11 cellular contexts compared by ENCODE assay signal in the genomic region with DNA sequence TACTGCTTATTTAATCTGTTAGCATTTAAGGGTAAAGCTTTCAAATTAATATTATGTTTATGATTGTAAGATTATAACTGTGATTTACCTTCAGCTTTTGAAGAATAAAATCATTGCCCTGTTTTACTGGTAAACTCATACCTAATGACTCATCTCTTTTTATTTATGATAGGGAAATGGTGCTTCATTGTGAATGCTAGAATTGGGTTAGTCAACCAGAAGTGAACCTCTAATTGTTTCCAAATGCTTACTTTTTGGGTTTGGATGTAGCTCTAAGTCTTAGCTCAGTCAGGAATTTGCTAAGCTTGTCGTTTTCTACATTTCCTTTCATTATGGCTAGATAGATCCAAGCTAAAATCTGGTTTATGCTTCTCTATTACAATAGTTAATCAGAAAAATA. TPM values are rescaled to one million over a fixed set of nuclear protein-coding genes. Genes with fewer than 3 reads are reported as not detected.
DNase-seq lines count a peak whose midpoint lies in the region; ATAC-seq, FAIRE-seq and TF ChIP-seq lines count a peak whose summit lies in the region.
"Had no signal": no experiment of that assay in that cellular context is flagged by ENCODE, and none has a peak within 500 bp of the region (broad histone marks: within the 10 kb centered on the region; RNA-seq: fewer than 3 reads in every experiment).

No MANE protein-coding gene starts in this region.

- no peak overlapping the region for H2BK15ac ChIP-seq in IMR-90 (ENCODE audit: low read depth, low read length)

- TF ChIP-seq POLR2A in IMR-90 (IDR thresholded peaks at IDR 0.05; ENCODE audit: low read depth, low read length): no peak

- intact Hi-C loops in IMR-90 (cut with micrococcal nuclease): no loop called here
- intact Hi-C loops in activated CD4-positive, alpha-beta T cell treated with anti-CD3 and anti-CD28 coated beads, Interleukin-2, amount 10 ng/mL, durations not matched to agents 24 days and 14 days (cut with micrococcal nuclease): no loop called here

- peak; percentile 38 for FAIRE-seq in colon (lab: Jason Lieb, UNC)

- H3K79me2 ChIP-seq in neural progenitor cell (ENCODE audit: low read depth): peaks cover 3% of the 10 kb centered on the region

- no peaks in the 10 kb centered on the region for H3K9me3 ChIP-seq in IMR-90 (ENCODE audit: control insufficient read depth, insufficient read depth, low read length)
- H3K9me3 ChIP-seq in neural progenitor cell (ENCODE audit: low read depth): no peaks in the 10 kb centered on the region

- H3K9me1 ChIP-seq in IMR-90 (ENCODE audit: insufficient read depth, low read length): peaks cover 8% of the 10 kb centered on the region

- H3K36me3 Mint-ChIP-seq in neural progenitor cell: peaks cover 20% of the 10 kb centered on the region
- peaks cover 62% of the 10 kb centered on the region for H3K36me3 Mint-ChIP-seq in activated CD4-positive, alpha-beta T cell treated with anti-CD3 and anti-CD28 coated beads, Interleukin-2, amount 10 ng/mL, durations not matched to agents 24 days and 14 days (ENCODE audit: low read depth)

- no peak overlapping the region for H2BK120ac ChIP-seq in IMR-90 (ENCODE audit: low read depth, low read length)

- TF ChIP-seq RAD21 in IMR-90 (IDR thresholded peaks at IDR 0.05; ENCODE audit: low read length): no peak

- H3K23ac ChIP-seq in IMR-90 (ENCODE audit: low read depth, low read length): no peak overlapping the region

- in situ Hi-C loops in IMR-90 (cut with MboI; ENCODE audit: low sequenced_read_pairs): no loop called here

- ATAC-seq in IMR-90 (ENCODE audit: low read depth) (peak; percentile 76), HG02884 (IDR thresholded peaks at IDR 0.05; ENCODE audit: unreplicated experiment) (no peak)
- ATAC-seq: left colon had no signal

- no peak overlapping the region for H3K18ac ChIP-seq in IMR-90 (ENCODE audit: low read depth, low read length)

- H4K8ac ChIP-seq in IMR-90 (ENCODE audit: low read depth in 2 of 2, low read length in 2 of 2): no peak overlapping the region

- H3K36me3 ChIP-seq in IMR-90 (ENCODE audit: control insufficient read depth, insufficient read depth, low read length): 0 out of 2 replicates have a peak, but pooled peaks cover 1% of the 10 kb centered on the region
- H3K36me3 ChIP-seq in neural progenitor cell: peaks cover 2% of the 10 kb centered on the region

- dilution Hi-C loops in IMR-90 (cut with HindIII; ENCODE audit: low sequenced_read_pairs, unreplicated experiment): no loop called here

- H3K4me1 Mint-ChIP-seq in neural progenitor cell: peaks cover 30% of the 10 kb centered on the region
- H3K4me1 Mint-ChIP-seq in activated CD4-positive, alpha-beta T cell treated with anti-CD3 and anti-CD28 coated beads, Interleukin-2, amount 10 ng/mL, durations not matched to agents 24 days and 14 days: peaks cover 28% of the 10 kb centered on the region

- peak overlapping the region; percentile 52; the same call in 1 of the 2 replicates for H3K27ac ChIP-seq in IMR-90 (ENCODE audit: insufficient read depth, low read length)
- H3K27ac ChIP-seq in neural progenitor cell: peak overlapping the region; percentile 77
- H3K27ac ChIP-seq in substantia nigra (ENCODE audit: low read depth, low read length, poor library complexity, severe bottlenecking): no peak overlapping the region

- no peak overlapping the region for H2AK9ac ChIP-seq in IMR-90 (replicated peaks; ENCODE audit: low read depth, low read length, poor library complexity)

- no peak overlapping the region for H4K5ac ChIP-seq in IMR-90 (ENCODE audit: low read depth, low read length)

- peak overlapping the region; percentile 68 for H2BK5ac ChIP-seq in IMR-90 (ENCODE audit: low read depth, low read length, poor library complexity, severe bottlenecking)

- H4K20me1 ChIP-seq in IMR-90 (ENCODE audit: insufficient read depth, low read length): no peaks in the 10 kb centered on the region
- no peaks in the 10 kb centered on the region for H4K20me1 ChIP-seq in neural progenitor cell (ENCODE audit: low read depth)

- H3K27ac Mint-ChIP-seq in neural progenitor cell: no peak overlapping the region
- no peak overlapping the region for H3K27ac Mint-ChIP-seq in activated CD4-positive, alpha-beta T cell treated with anti-CD3 and anti-CD28 coated beads, Interleukin-2, amount 10 ng/mL, durations not matched to agents 24 days and 14 days

- H3K4me2 ChIP-seq in IMR-90 (ENCODE audit: low read depth, low read length) (peak overlapping the region; percentile 1; the same call in 1 of the 2 replicates), neural progenitor cell (peak overlapping the region; percentile 63)

- CTCF ChIA-PET in IMR-90 (lab: Yijun Ruan, JAX): interaction anchor here (0.6 to 1.0 kb wide), 2 partner anchors 55 to 283 kb away, joined by 3 to 4 read pairs; no protein-coding TSS in a partner anchor

- peaks cover 9 to 33% of the 10 kb centered on the region in 2 experiments; a peak in 3 of 4 replicates for H3K79me1 ChIP-seq in IMR-90 (ENCODE audit: low read depth in 1 of 2, low read length in 2 of 2)

- no peaks in the 10 kb centered on the region for H3K27me3 ChIP-seq in IMR-90 (ENCODE audit: control insufficient read depth, insufficient read depth, low read length)
- H3K27me3 ChIP-seq in neural progenitor cell: no peaks in the 10 kb centered on the region

- no peak overlapping the region for H3K9ac ChIP-seq in IMR-90 (ENCODE audit: low read depth, low read length)
- no peak overlapping the region for H3K9ac ChIP-seq in neural progenitor cell

- no TSS peak for BruUV-seq in IMR-90 (replicated peaks; lab: Mats Ljungman, UMichigan)

- TF ChIP-seq CTCF in IMR-90 (conservative IDR thresholded peaks at IDR 0.05; ENCODE audit: low read depth, low read length) (no peak), neural progenitor cell (IDR thresholded peaks at IDR 0.05) (no peak)

- no peak overlapping the region for H2AFZ ChIP-seq in IMR-90 (replicated peaks; ENCODE audit: low read length, poor library complexity)
- H2AFZ ChIP-seq in neural progenitor cell (replicated peaks): no peak overlapping the region

- H3K4me3 ChIP-seq in IMR-90 (ENCODE audit: insufficient read depth, low read depth, low read length) (no peak overlapping the region), neural progenitor cell (peak overlapping the region; percentile 26)

- DNase-seq in EL (peak; percentile 84), IMR-90 (peak; percentile 92), neural progenitor cell (ENCODE audit: low spot score) (peak; percentile 63), DMS53 (lab: John Stamatoyannopoulos, UW) (no peak), substantia nigra (lab: John Stamatoyannopoulos, UW) (no peak)
- no peak for DNase-seq in activated CD4-positive, alpha-beta T cell treated with anti-CD3 and anti-CD28 coated beads, Interleukin-2, amount 10 ng/mL, durations not matched to agents 24 days and 14 days
- DNase-seq: activated effector memory CD4-positive, alpha-beta T cell treated with anti-CD3 and anti-CD28 coated beads, Interleukin-2, amount 50 U/mL, for 16 hours; left colon; NCI-H146 had no signal

- H2AK5ac ChIP-seq in IMR-90 (ENCODE audit: low read depth, low read length): no peak overlapping the region

- H3K27me3 Mint-ChIP-seq in neural progenitor cell (ENCODE audit: insufficient read depth, low read depth): no peaks in the 10 kb centered on the region
- no peaks in the 10 kb centered on the region for H3K27me3 Mint-ChIP-seq in activated CD4-positive, alpha-beta T cell treated with anti-CD3 and anti-CD28 coated beads, Interleukin-2, amount 10 ng/mL, durations not matched to agents 24 days and 14 days

- H3K14ac ChIP-seq in IMR-90 (replicated peaks; ENCODE audit: low read depth, low read length): no peak overlapping the region

- H3K4ac ChIP-seq in IMR-90 (ENCODE audit: low read depth, low read length): no peak overlapping the region

- peaks cover 3% of the 10 kb centered on the region for H3K4me1 ChIP-seq in IMR-90 (ENCODE audit: control insufficient read depth, insufficient read depth, low read length)
- H3K4me1 ChIP-seq in neural progenitor cell: peaks cover 38% of the 10 kb centered on the region

- no CpG with 5 or more reads among the region's 1 CpG for WGBS in IMR-90 (ENCODE audit: extremely low coverage in 2 of 2, insufficient read length in 1 of 2), 2 experiments

- H3K4me3 Mint-ChIP-seq in neural progenitor cell: no peak overlapping the region
- no peak overlapping the region for H3K4me3 Mint-ChIP-seq in activated CD4-positive, alpha-beta T cell treated with anti-CD3 and anti-CD28 coated beads, Interleukin-2, amount 10 ng/mL, durations not matched to agents 24 days and 14 days

- H2BK20ac ChIP-seq in IMR-90 (ENCODE audit: low read depth, low read length): no peak overlapping the region

- no peaks in the 10 kb centered on the region for H3K9me3 Mint-ChIP-seq in neural progenitor cell
- peaks cover 22% of the 10 kb centered on the region for H3K9me3 Mint-ChIP-seq in activated CD4-positive, alpha-beta T cell treated with anti-CD3 and anti-CD28 coated beads, Interleukin-2, amount 10 ng/mL, durations not matched to agents 24 days and 14 days

- POLR2A ChIA-PET in IMR-90 (lab: Charles Lee; ENCODE audit: unreplicated experiment): no interaction called here

- H3K56ac ChIP-seq in IMR-90 (ENCODE audit: extremely low read depth, insufficient read depth, low read length): no peak overlapping the region

- peaks cover 14% of the 10 kb centered on the region for H3F3A ChIP-seq in neural progenitor cell (ENCODE audit: low read depth)

- no peak overlapping the region for H4K91ac ChIP-seq in IMR-90 (ENCODE audit: insufficient read depth, low read depth, low read length)

TF ChIP-seq in IMR-90, 13 proteins besides CTCF, POLR2A, EP300 and RAD21 (continues in another document):
- TF ChIP-seq BHLHE40 (IDR thresholded peaks at IDR 0.05; ENCODE audit: low read depth, low read length): peak; percentile 10; the same call in 1 of the 2 replicates
- no peak for TF ChIP-seq ELK1 (IDR thresholded peaks at IDR 0.05; ENCODE audit: borderline replicate concordance, low read depth, low read length)
- TF ChIP-seq MAZ (IDR thresholded peaks at IDR 0.05; ENCODE audit: borderline replicate concordance, low read depth, low read length): no peak
- peak; percentile 76 for TF ChIP-seq MAFK (IDR thresholded peaks at IDR 0.05; ENCODE audit: low read depth, low read length)

RNA-seq across cellular contexts. Expression of gene SLC30A7, which starts 59.4 kb away (rescaled TPM):
- total RNA-seq in IMR-90 (2012; rRNA removed) (60.2 and 87.2 TPM in 2 replicates), neural progenitor cell (ENCODE audit: low replicate concordance) (14.8 and 22.2 TPM in 2 replicates)
- 5.1 and 8.4 TPM in 2 replicates for polyA plus RNA-seq in IMR-90 (2012; rRNA removed)
- 1.5 and 1.9 TPM in 2 replicates for polyA plus RNA-seq in IMR-90 (2012; cell fraction: cytosol; rRNA removed)
- 2.5 and 12.1 TPM in 2 replicates for polyA plus RNA-seq in IMR-90 (2012; cell fraction: nucleus; rRNA removed; ENCODE audit: low replicate concordance)
- total RNA-seq in activated CD4-positive, alpha-beta T cell treated with anti-CD3 and anti-CD28 coated beads, Interleukin-2, amount 10 ng/mL, durations not matched to agents 24 days and 14 days: 40.8 and 41.0 TPM in 2 replicates

Comparison
In these comparisons a context has a peak if more than half of its experiments do, and no peak if none do; other contexts are left out.
1. DNase-seq: peak in EL (single experiment), IMR-90 (single experiment) and neural progenitor cell (single experiment); none in DMS53 (single experiment), substantia nigra (0 of 49) and activated CD4-positive, alpha-beta T cell treated with anti-CD3 and anti-CD28 coated beads, Interleukin-2, amount 10 ng/mL, durations not matched to agents 24 days and 14 days (single experiment).